ENCODE assay signal across 8 cellular contexts in the genomic region with DNA sequence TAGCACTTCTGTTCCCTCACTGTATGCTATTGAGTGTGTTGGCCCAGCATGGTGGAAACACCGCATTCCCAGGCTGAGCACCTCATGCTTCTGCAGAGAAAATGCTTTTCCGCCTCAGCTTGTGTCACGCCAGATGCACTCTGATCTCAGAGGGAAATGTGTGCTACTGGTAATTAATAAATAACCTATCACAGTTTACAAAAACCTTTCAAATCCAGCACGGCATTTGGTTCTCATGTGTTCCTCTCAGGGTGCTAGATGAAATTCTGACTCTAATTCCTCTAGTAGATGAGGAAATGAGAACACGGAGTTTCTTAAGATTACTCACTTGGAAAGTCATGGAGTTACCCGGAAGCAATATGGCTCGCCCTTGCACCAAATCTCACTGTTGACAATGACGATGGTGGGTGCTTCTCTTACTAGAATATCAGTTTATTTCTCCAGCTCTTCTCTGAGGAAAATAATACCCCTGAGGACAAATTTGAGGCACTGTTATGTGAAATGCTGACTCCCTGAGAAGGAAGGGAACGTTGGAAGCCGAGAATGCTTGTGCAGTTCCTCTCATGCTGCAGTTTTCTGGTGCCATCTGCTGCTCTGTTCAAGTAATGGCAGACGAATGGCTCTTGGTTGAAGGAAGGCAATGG.
DNase-seq lines count a peak whose midpoint lies in the region; ATAC-seq and FAIRE-seq lines count a peak whose summit lies in the region.

No MANE protein-coding gene starts in this region.

- peak overlapping the region; percentile 25 for H3K4me3 Mint-ChIP-seq in T-helper 2 cell treated with Interferon-gamma antibody and Interleukin-4, amounts not matched to agents 5 μg/mL and 100 μg/mL, for 36 hours
- H3K4me3 Mint-ChIP-seq in effector memory CD8-positive, alpha-beta T cell = no peak overlapping the region
- H3K4me3 Mint-ChIP-seq in memory B cell = peak overlapping the region; percentile 76

- no peak overlapping the region for H3K27ac Mint-ChIP-seq in T-helper 2 cell treated with Interferon-gamma antibody and Interleukin-4, amounts not matched to agents 5 μg/mL and 100 μg/mL, for 36 hours
- H3K27ac Mint-ChIP-seq in effector memory CD8-positive, alpha-beta T cell = no peak overlapping the region
- H3K27ac Mint-ChIP-seq in memory B cell = no peak overlapping the region

- H3K27me3 ChIP-seq in BLaER1 treated with 17β-estradiol and CSF1 and Interleukin-3, amounts not matched to agents 10 nM and 100 nM = no peaks in the 10 kb centered on the region

- H3K27ac ChIP-seq in BLaER1 treated with 17β-estradiol and CSF1 and Interleukin-3, amounts not matched to agents 10 nM and 100 nM = peak overlapping the region in 9 of 11 experiments; percentile 9 to 94 (median 77); a peak in 17 of 22 replicates

- H3K9me3 ChIP-seq in BLaER1 treated with 17β-estradiol and CSF1 and Interleukin-3, amounts not matched to agents 10 nM and 100 nM (replicated peaks in 1 of 11) = no peaks in the 10 kb centered on the region

- H3K4me2 ChIP-seq in BLaER1 treated with 17β-estradiol and CSF1 and Interleukin-3, amounts not matched to agents 10 nM and 100 nM = peak overlapping the region; percentile 24 to 93 (median 55); a peak in 20 of 22 replicates

- H3K9ac ChIP-seq in BLaER1 treated with 17β-estradiol and CSF1 and Interleukin-3, amounts not matched to agents 10 nM and 100 nM = peak overlapping the region in 8 of 11 experiments; percentile 5 to 77 (median 46); a peak in 11 of 22 replicates

- peak; percentile 81 for FAIRE-seq in GM18507 (lab: Jason Lieb, UNC)

- H3K36me3 ChIP-seq in BLaER1 treated with 17β-estradiol and CSF1 and Interleukin-3, amounts not matched to agents 10 nM and 100 nM = no peaks in the 10 kb centered on the region

- H3K36me3 Mint-ChIP-seq in T-helper 2 cell treated with Interferon-gamma antibody and Interleukin-4, amounts not matched to agents 5 μg/mL and 100 μg/mL, for 36 hours (ENCODE audit: low read depth) = no peaks in the 10 kb centered on the region
- H3K36me3 Mint-ChIP-seq in effector memory CD8-positive, alpha-beta T cell (ENCODE audit: insufficient read depth) = no peaks in the 10 kb centered on the region
- no peaks in the 10 kb centered on the region for H3K36me3 Mint-ChIP-seq in memory B cell

- no peaks in the 10 kb centered on the region for H4K20me1 ChIP-seq in BLaER1 treated with 17β-estradiol and CSF1 and Interleukin-3, amounts not matched to agents 10 nM and 100 nM

- peaks cover 4 to 62% (median 27%) of the 10 kb centered on the region in 10 experiments; a peak in 16 of 20 replicates for H3K4me1 ChIP-seq in BLaER1 treated with 17β-estradiol and CSF1 and Interleukin-3, amounts not matched to agents 10 nM and 100 nM

- peak; percentile 81 for ATAC-seq in HG02885 (IDR thresholded peaks at IDR 0.05; ENCODE audit: poor library complexity, unreplicated experiment)
- ATAC-seq in effector memory CD8-positive, alpha-beta T cell (replicated peaks) = no peak
- ATAC-seq in memory B cell (ENCODE audit: low read depth) = peak; percentile 80

- H3K4me1 Mint-ChIP-seq in T-helper 2 cell treated with Interferon-gamma antibody and Interleukin-4, amounts not matched to agents 5 μg/mL and 100 μg/mL, for 36 hours (ENCODE audit: low read depth) = peaks cover 3% of the 10 kb centered on the region
- peaks cover 0 to 4% of the 10 kb centered on the region in 2 donors for H3K4me1 Mint-ChIP-seq in effector memory CD8-positive, alpha-beta T cell (ENCODE audit: low read depth in 2 of 2)
- peaks cover 18% of the 10 kb centered on the region for H3K4me1 Mint-ChIP-seq in memory B cell

- H3K9me3 Mint-ChIP-seq in T-helper 2 cell treated with Interferon-gamma antibody and Interleukin-4, amounts not matched to agents 5 μg/mL and 100 μg/mL, for 36 hours = no peaks in the 10 kb centered on the region
- no peaks in the 10 kb centered on the region for H3K9me3 Mint-ChIP-seq in effector memory CD8-positive, alpha-beta T cell
- H3K9me3 Mint-ChIP-seq in memory B cell = no peaks in the 10 kb centered on the region

- peaks cover 33% of the 10 kb centered on the region for H3K27me3 Mint-ChIP-seq in T-helper 2 cell treated with Interferon-gamma antibody and Interleukin-4, amounts not matched to agents 5 μg/mL and 100 μg/mL, for 36 hours (ENCODE audit: low read depth)
- peaks cover 6 to 10% of the 10 kb centered on the region in 2 donors for H3K27me3 Mint-ChIP-seq in effector memory CD8-positive, alpha-beta T cell
- H3K27me3 Mint-ChIP-seq in memory B cell = no peaks in the 10 kb centered on the region

- H3K4me3 ChIP-seq in BLaER1 treated with 17β-estradiol and CSF1 and Interleukin-3, amounts not matched to agents 10 nM and 100 nM = peak overlapping the region in 5 of 10 experiments; percentile 2 to 25 (median 13); a peak in 4 of 20 replicates

- DNase-seq in GM18507 (ENCODE audit: extremely low spot score, insufficient read length, low read depth) = peak; percentile 9
- peak; percentile 58 for DNase-seq in NCI-H1694 (lab: John Stamatoyannopoulos, UW)
- no peak for DNase-seq in T-helper 2 cell treated with Interferon-gamma antibody and Interleukin-4, amounts not matched to agents 5 μg/mL and 100 μg/mL, for 36 hours (ENCODE audit: low spot score)
- peak in 2 of 3 experiments; percentile 8 to 10 for DNase-seq in effector memory CD8-positive, alpha-beta T cell
- peak; percentile 45 to 46 for DNase-seq in memory B cell (ENCODE audit: low spot score in 2 of 2)
- peak; percentile 89 for DNase-seq in superior temporal gyrus (ENCODE audit: extremely low spot score)

Comparison
In these comparisons a context has a peak if more than half of its experiments do, and no peak if none do; other contexts are left out.
1. H3K4me3 Mint-ChIP-seq: peak in T-helper 2 cell treated with Interferon-gamma antibody and Interleukin-4, amounts not matched to agents 5 μg/mL and 100 μg/mL, for 36 hours (single experiment) and memory B cell (single experiment); none in effector memory CD8-positive, alpha-beta T cell (0 of 2).